8 cellular contexts compared by ENCODE assay signal in genomic region chr15:43509923-43510229, GRCh38. TPM values are rescaled to one million over a fixed set of nuclear protein-coding genes. Genes with fewer than 3 reads are reported as not detected.
DNase-seq lines count a peak whose midpoint lies in the region; ATAC-seq, FAIRE-seq and TF ChIP-seq lines count a peak whose summit lies in the region.

No MANE protein-coding gene starts in this region.

- peaks cover 35 to 48% (median 35%) of the 10 kb centered on the region in 3 donors for H3K4me1 Mint-ChIP-seq in T-cell

- no peaks in the 10 kb centered on the region for H3K9me3 Mint-ChIP-seq in T-cell

- DNase-seq in GM13976 (ENCODE audit: low spot score) (peak; percentile 6), T-cell (no peak), foreskin fibroblast (no peak), sciatic nerve (ENCODE audit: low spot score) (no peak), GM12891 (ENCODE audit: insufficient read length, low spot score) (no peak), NCI-H2107 treated with DMSO at 0.1 percent for 48 hours (lab: John Stamatoyannopoulos, UW; ENCODE audit: unreplicated experiment) (no peak)
- DNase-seq in stimulated activated CD4-positive, alpha-beta T cell treated with anti-CD3 and anti-CD28 coated beads, Interleukin-1b, Interleukin-23, amount 100 ng/mL, for 48 hours = no peak

- TF ChIP-seq CTCF in GM13976 (IDR thresholded peaks at IDR 0.05; ENCODE audit: borderline replicate concordance, control extremely low read depth, extremely low read depth, insufficient read depth, missing control alignments) (no peak), foreskin fibroblast (IDR thresholded peaks at IDR 0.05; ENCODE audit: low read depth, low read length) (no peak)

- H3K27me3 Mint-ChIP-seq in T-cell = no peaks in the 10 kb centered on the region

- peak overlapping the region; percentile 84 to 95 (median 94) for H3K4me3 Mint-ChIP-seq in T-cell

- intact Hi-C loops in sciatic nerve (cut with DNase I) = no loop called here

- peak overlapping the region; percentile 92 to 96 for H3K27ac Mint-ChIP-seq in T-cell

- POLR2A ChIA-PET in T-cell (lab: Charles Lee) = interaction anchor here (0.5 to 1.3 kb wide), 4 partner anchors 16 to 1236 kb away, joined by 3 to 16 read pairs (median 6); partner anchors contain the start of genes TP53BP1 (in 2 of the 2), GANC (in 1 of the 2) and TMEM87A (in 1 of the 2)

- no peak for FAIRE-seq in GM12891 (lab: Jason Lieb, UNC)

- no peak for TF ChIP-seq POLR2A in GM12891 (IDR thresholded peaks at IDR 0.05; ENCODE audit: low read depth, low read length)

- peak overlapping the region; percentile 54 to 59 for H3K4me3 ChIP-seq in foreskin fibroblast (ENCODE audit: low read depth in 1 of 2, low read length in 2 of 2)

- ATAC-seq in T-cell (replicated peaks in 1 of 4) (no peak), sciatic nerve (peak; percentile 7), GM19463 (IDR thresholded peaks at IDR 0.05; ENCODE audit: unreplicated experiment) (no peak)

- in situ Hi-C loops in GM13976 (cut with MboI; ENCODE audit: low sequenced_read_pairs, unreplicated experiment) = no loop called here

- CTCF ChIA-PET in T-cell (lab: Charles Lee) = interaction anchor here in 1 of 2 donors (0.7 to 2.9 kb wide), 6 partner anchors 9 to 492 kb away, joined by 4 to 21 read pairs (median 6); partner anchors contain the start of gene TP53BP1

- H3K36me3 Mint-ChIP-seq in T-cell = no peaks in the 10 kb centered on the region

TF ChIP-seq in GM12891, 5 proteins besides CTCF, POLR2A, EP300 and RAD21:
- TF ChIP-seq POU2F2 (IDR thresholded peaks at IDR 0.05; ENCODE audit: low read depth, low read length) = no peak
- no peak for TF ChIP-seq PAX5 (IDR thresholded peaks at IDR 0.05; ENCODE audit: insufficient read depth, low read length, severe bottlenecking)
- TF ChIP-seq SPI1 (IDR thresholded peaks at IDR 0.05; ENCODE audit: low read depth, low read length) = no peak
- TF ChIP-seq POLR2AphosphoS5 (IDR thresholded peaks at IDR 0.05; ENCODE audit: low read depth, low read length) = no peak
- no peak for TF ChIP-seq TAF1 (IDR thresholded peaks at IDR 0.05; ENCODE audit: low read depth, low read length)

RNA-seq across cellular contexts. Expression of gene MAP1A, which starts 7.5 kb away (rescaled TPM):
- total RNA-seq in T-cell = 1 to 10 TPM; 1.4 to 4.2 (median 2.3) TPM
- total RNA-seq in sciatic nerve = 32.4 TPM
- polyA plus RNA-seq in GM12891 (2012; ENCODE audit: low read depth, missing spikeins) = 0.09 TPM

RNA-seq across cellular contexts. Expression of gene TP53BP1, which starts 16.9 kb away (rescaled TPM):
- total RNA-seq in T-cell (10 to 100 TPM; 26.8 to 41.8 (median 35.1) TPM), sciatic nerve (60.6 TPM)
- 16.5 TPM for polyA plus RNA-seq in GM12891 (2012; ENCODE audit: low read depth, missing spikeins)
